17 cellular contexts compared by ENCODE assay signal in genomic region chr2:46480562-46480961, GRCh38. TPM values are rescaled to one million over a fixed set of nuclear protein-coding genes. Genes with fewer than 3 reads are reported as not detected.
"Had no signal": no experiment of that assay in that cellular context is flagged by ENCODE, and none has a peak within 500 bp of the region (broad histone marks: within the 10 kb centered on the region; RNA-seq: fewer than 3 reads in every experiment).

No MANE protein-coding gene starts in this region.

- H3K4me1 ChIP-seq: adrenal gland, neural progenitor cell, right lobe of liver had no signal

- H3K9me3 ChIP-seq: adrenal gland, ovary, right lobe of liver, spleen had no signal

- H3K27ac ChIP-seq: adrenal gland, cardiac muscle cell, neural progenitor cell, ovary, right lobe of liver, spleen had no signal

- H3K27me3 ChIP-seq: adrenal gland, cardiac muscle cell, neural progenitor cell, ovary, right lobe of liver, spleen had no signal

- ATAC-seq: activated T-cell treated with anti-CD3 and anti-CD28 coated beads, Interleukin-2, amount 50 U/mL, for 4 hours; left colon; stimulated activated naive CD8-positive, alpha-beta T cell treated with anti-CD3 and anti-CD28 coated beads, Interleukin-15, amount 100 ng/mL, for 72 hours had no signal

- DNase-seq: activated CD4-positive, alpha-beta T cell treated with anti-CD3 and anti-CD28 coated beads, Interleukin-2, amount 10 ng/mL, durations not matched to agents 7 days and 5 days; activated effector memory CD4-positive, alpha-beta T cell treated with Interleukin-2 at 50 U/mL for 16 hours; activated T-cell treated with anti-CD3 and anti-CD28 coated beads, Interleukin-2, amount 50 U/mL, for 4 hours; adrenal gland; erythroblast; left colon; midbrain; ovary; right lobe of liver; spleen; stimulated activated naive CD8-positive, alpha-beta T cell treated with anti-CD3 and anti-CD28 coated beads, Interleukin-15, amount 100 ng/mL, for 72 hours had no signal

- H3K4me3 ChIP-seq: adrenal gland, cardiac muscle cell, lung, neural progenitor cell, ovary, right lobe of liver, spleen had no signal

- H3K36me3 ChIP-seq: adrenal gland, cardiac muscle cell, neural progenitor cell, ovary, right lobe of liver, spleen had no signal

RNA-seq across cellular contexts. Expression of gene TMEM247, which starts 1.2 kb away (rescaled TPM):
- total RNA-seq: activated CD4-positive, alpha-beta T cell treated with anti-CD3 and anti-CD28 coated beads, Interleukin-2, amount 10 ng/mL, durations not matched to agents 7 days and 5 days; activated T-cell treated with anti-CD3 and anti-CD28 coated beads, Interleukin-2, amount 50 U/mL, for 4 hours; adrenal gland; cardiac muscle cell; left colon; lung; myocyte; ovary; pulmonary artery endothelial cell; right lobe of liver; spleen; temporal lobe had no signal
